Comparison of ENCODE assay signal across 8 cellular contexts in the genomic region with DNA sequence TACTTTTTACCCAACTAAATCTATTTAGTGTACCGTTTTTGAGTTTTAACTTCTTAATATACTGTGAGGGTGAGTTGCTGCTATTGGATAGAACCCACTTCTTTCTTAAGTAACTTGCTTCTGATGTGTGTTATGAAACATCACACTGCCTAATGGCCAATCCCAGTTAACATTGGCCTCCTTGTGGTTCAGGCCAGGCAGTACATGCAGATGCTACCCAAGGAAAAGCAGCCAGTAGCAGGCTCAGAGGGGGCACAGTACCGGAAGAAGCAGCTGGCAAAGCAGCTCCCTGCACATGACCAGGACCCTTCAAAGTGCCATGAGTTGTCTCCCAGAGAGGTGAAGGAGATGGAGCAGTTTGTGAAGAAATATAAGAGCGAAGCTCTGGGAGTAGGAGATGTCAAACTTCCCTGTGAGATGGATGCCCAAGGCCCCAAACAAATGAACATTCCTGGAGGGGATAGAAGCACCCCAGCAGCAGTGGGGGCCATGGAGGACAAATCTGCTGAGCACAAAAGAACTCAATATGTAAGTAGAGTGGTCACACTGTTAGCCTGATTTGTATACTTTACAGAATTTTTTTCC. TPM values are rescaled to one million over a fixed set of nuclear protein-coding genes. Genes with fewer than 3 reads are reported as not detected.
DNase-seq lines count a peak whose midpoint lies in the region; ATAC-seq, FAIRE-seq and TF ChIP-seq lines count a peak whose summit lies in the region.

No MANE protein-coding gene starts in this region.

- H3K4me3 ChIP-seq in GM12864 (ENCODE audit: low read depth, low read length) (no peak overlapping the region), ascending aorta (no peak overlapping the region), lower lobe of right lung (no peak overlapping the region)

- intact Hi-C loops in ascending aorta (cut with DNase I) (no loop called here), lower lobe of right lung (cut with DNase I) (no loop called here)

- no peaks in the 10 kb centered on the region for H3K27me3 ChIP-seq in ascending aorta
- H3K27me3 ChIP-seq in lower lobe of right lung (ENCODE audit: low read depth): no peaks in the 10 kb centered on the region

- TF ChIP-seq CTCF in GM12864 (IDR thresholded peaks at IDR 0.05; ENCODE audit: low read depth, low read length, missing control alignments): peak; percentile 49
- TF ChIP-seq CTCF in ascending aorta (IDR thresholded peaks at IDR 0.05): peak; percentile 20 to 32 (median 29)
- TF ChIP-seq CTCF in lower lobe of right lung (IDR thresholded peaks at IDR 0.05): no peak

- DNase-seq in A172 (ENCODE audit: low spot score) (peak; percentile 54), GM12864 (ENCODE audit: low read depth) (no peak), HTR-8/SVneo (ENCODE audit: insufficient read length, low spot score) (peak; percentile 22), ascending aorta (ENCODE audit: low spot score in 2 of 2) (no peak), lower lobe of right lung (no peak), NCI-H526 treated with DMSO at 0.1 percent for 48 hours (lab: John Stamatoyannopoulos, UW) (no peak), NCI-H2081 treated with DMSO at 0.1 percent for 48 hours (lab: John Stamatoyannopoulos, UW) (no peak)

- H3K36me3 ChIP-seq in ascending aorta (peaks cover 36 to 68% of the 10 kb centered on the region in 2 donors), lower lobe of right lung (peaks cover 46% of the 10 kb centered on the region)

- H3K9me3 ChIP-seq in ascending aorta (no peaks in the 10 kb centered on the region), lower lobe of right lung (no peaks in the 10 kb centered on the region)

- peak; percentile 66 to 71 for ATAC-seq in lower lobe of right lung
- no peak for ATAC-seq in HG03045 (IDR thresholded peaks at IDR 0.05; ENCODE audit: unreplicated experiment)

- H3K27ac ChIP-seq in ascending aorta: no peak overlapping the region
- H3K27ac ChIP-seq in lower lobe of right lung: no peak overlapping the region

- no peak for FAIRE-seq in HTR-8/SVneo (lab: Jason Lieb, UNC)

- H3K4me1 ChIP-seq in ascending aorta: peaks cover 0 to 2% of the 10 kb centered on the region in 2 donors
- no peaks in the 10 kb centered on the region for H3K4me1 ChIP-seq in lower lobe of right lung

RNA-seq across cellular contexts. Expression of a gene that starts 39.7 kb away (rescaled TPM):
- total RNA-seq in A172 (2014; rRNA removed; shearing (Covaris generic)): 0.96 and 1.8 TPM in 2 replicates
- 108 TPM for total RNA-seq in ascending aorta
- total RNA-seq in lower lobe of right lung: 74.5 TPM

Comparison
In these comparisons a context has a peak if more than half of its experiments do, and no peak if none do; other contexts are left out.
1. DNase-seq: peak in A172 (single experiment) and HTR-8/SVneo (single experiment); none in GM12864 (single experiment), ascending aorta (0 of 2), lower lobe of right lung (single experiment), NCI-H526 treated with DMSO at 0.1 percent for 48 hours (single experiment) and NCI-H2081 treated with DMSO at 0.1 percent for 48 hours (single experiment).
2. RNA of a gene that starts 39.7 kb away (total RNA-seq): 108 TPM in ascending aorta (single experiment) and 74.5 TPM in lower lobe of right lung (single experiment); 0.96 to 1.8 TPM in A172; every median in the first group is over 10 times any median in the second.